ENCODE assay signal across 8 cellular contexts in the genomic region with DNA sequence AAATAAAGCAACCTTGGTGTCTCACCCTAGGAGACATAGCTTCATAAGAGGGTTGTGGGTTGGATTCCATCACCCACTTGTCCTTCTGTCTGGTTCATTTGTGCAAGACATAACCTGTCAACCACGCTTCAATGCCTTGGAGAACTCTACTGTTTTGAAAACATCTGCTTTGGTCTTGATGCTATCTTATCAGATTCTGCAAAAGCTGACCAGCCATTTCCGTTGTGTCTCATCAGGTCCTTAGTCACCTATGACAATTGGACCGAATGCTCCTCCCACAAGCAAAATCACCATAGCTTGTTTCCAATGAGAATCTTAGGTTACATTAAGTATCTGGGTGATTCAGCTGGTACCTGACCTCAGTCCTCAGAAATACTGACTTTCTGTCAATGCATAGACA. TPM values are rescaled to one million over a fixed set of nuclear protein-coding genes. Genes with fewer than 3 reads are reported as not detected.
DNase-seq lines count a peak whose midpoint lies in the region; ATAC-seq lines count a peak whose summit lies in the region.

No MANE protein-coding gene starts in this region.

- peak; percentile 30 for ATAC-seq in GM21390 (IDR thresholded peaks at IDR 0.05; ENCODE audit: unreplicated experiment)

- no peak overlapping the region for H3K4me3 Mint-ChIP-seq in activated naive CD4-positive, alpha-beta T cell treated with anti-CD3 and anti-CD28 coated beads, Interleukin-2, amount 10 ng/mL, durations not matched to agents 7 days and 5 days

- CTCF ChIA-PET in activated naive CD4-positive, alpha-beta T cell treated with anti-CD3 and anti-CD28 coated beads, Interleukin-2, amount 10 ng/mL, durations not matched to agents 7 days and 5 days (lab: Charles Lee) = interaction anchor here (1.0 to 1.5 kb wide), 4 partner anchors 11 to 64 kb away, joined by 4 read pairs; no protein-coding TSS in a partner anchor

- peaks cover 76% of the 10 kb centered on the region for H3K36me3 Mint-ChIP-seq in activated naive CD4-positive, alpha-beta T cell treated with anti-CD3 and anti-CD28 coated beads, Interleukin-2, amount 10 ng/mL, durations not matched to agents 7 days and 5 days

- peak; percentile 32 for DNase-seq in HPDE6-E6E7 (ENCODE audit: extremely low spot score)
- DNase-seq in activated naive CD4-positive, alpha-beta T cell treated with anti-CD3 and anti-CD28 coated beads, Interleukin-2, amount 10 ng/mL, durations not matched to agents 7 days and 5 days = peak; percentile 35
- DNase-seq in stimulated activated CD8-positive, alpha-beta memory T cell treated with anti-CD3 and anti-CD28 coated beads, Interleukin-15, amount 100 ng/mL, for 48 hours (ENCODE audit: low read depth in 2 of 2) = peak; percentile 49 to 58
- DNase-seq in anterior cingulate cortex (lab: John Stamatoyannopoulos, UW) = no peak
- no peak for DNase-seq in NCI-H526 treated with DMSO at 0.1 percent for 48 hours (lab: John Stamatoyannopoulos, UW)
- no peak for DNase-seq in DMS 273 (lab: John Stamatoyannopoulos, UW; ENCODE audit: unreplicated experiment)
- no peak for DNase-seq in occipital lobe (lab: John Stamatoyannopoulos, UW)

- H3K27me3 Mint-ChIP-seq in activated naive CD4-positive, alpha-beta T cell treated with anti-CD3 and anti-CD28 coated beads, Interleukin-2, amount 10 ng/mL, durations not matched to agents 7 days and 5 days = no peaks in the 10 kb centered on the region

- peak overlapping the region; percentile 89 for H3K27ac Mint-ChIP-seq in activated naive CD4-positive, alpha-beta T cell treated with anti-CD3 and anti-CD28 coated beads, Interleukin-2, amount 10 ng/mL, durations not matched to agents 7 days and 5 days

- peaks cover 53% of the 10 kb centered on the region for H3K4me1 Mint-ChIP-seq in activated naive CD4-positive, alpha-beta T cell treated with anti-CD3 and anti-CD28 coated beads, Interleukin-2, amount 10 ng/mL, durations not matched to agents 7 days and 5 days

- peaks cover 2% of the 10 kb centered on the region for H3K9me3 Mint-ChIP-seq in activated naive CD4-positive, alpha-beta T cell treated with anti-CD3 and anti-CD28 coated beads, Interleukin-2, amount 10 ng/mL, durations not matched to agents 7 days and 5 days

RNA-seq across cellular contexts. Expression of a gene that starts 35.4 kb away (rescaled TPM):
- 1.2 TPM for total RNA-seq in occipital lobe

Comparison
In these comparisons a context has a peak if more than half of its experiments do, and no peak if none do; other contexts are left out.
1. DNase-seq: peak in HPDE6-E6E7 (single experiment), activated naive CD4-positive, alpha-beta T cell treated with anti-CD3 and anti-CD28 coated beads, Interleukin-2, amount 10 ng/mL, durations not matched to agents 7 days and 5 days (single experiment) and stimulated activated CD8-positive, alpha-beta memory T cell treated with anti-CD3 and anti-CD28 coated beads, Interleukin-15, amount 100 ng/mL, for 48 hours (2 of 2); none in anterior cingulate cortex (0 of 58), NCI-H526 treated with DMSO at 0.1 percent for 48 hours (single experiment), DMS 273 (single experiment) and occipital lobe (single experiment).